8 cellular contexts compared by ENCODE assay signal in the genomic region with DNA sequence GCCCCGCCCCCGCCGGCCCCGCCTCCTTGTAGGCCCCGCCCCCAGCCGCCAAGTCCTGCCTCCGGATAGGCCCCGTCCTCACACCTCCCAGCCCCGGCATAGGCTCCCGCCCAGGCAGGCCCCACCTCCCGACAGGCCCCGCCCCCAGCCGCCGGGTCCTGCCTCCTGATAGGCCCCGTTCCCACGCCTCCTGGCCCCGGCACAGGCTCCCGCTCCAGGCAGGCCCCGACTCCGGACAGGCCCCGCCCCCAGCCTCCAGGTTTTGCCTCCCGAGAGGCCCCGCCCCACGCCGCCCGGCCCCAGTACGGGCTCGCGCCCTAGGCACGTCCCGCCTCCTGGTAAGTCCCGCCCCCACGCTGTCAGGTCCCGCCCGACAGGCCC. TPM values are rescaled to one million over a fixed set of nuclear protein-coding genes. Genes with fewer than 3 reads are reported as not detected.
DNase-seq lines count a peak whose midpoint lies in the region.

No MANE protein-coding gene starts in this region.

- WGBS in neuronal stem cell (ENCODE audit: extremely low coverage in 2 of 2, insufficient read length in 2 of 2, insufficient replicate concordance in 1 of 2), 2 donors: no CpG with 5 or more reads among the region's 35 CpGs

- H3K9me3 ChIP-seq in MG63 (no peaks in the 10 kb centered on the region), neuronal stem cell (replicated peaks in 1 of 2; ENCODE audit: control insufficient read depth in 2 of 2, insufficient read depth in 1 of 2, low read depth in 1 of 2, low read length in 2 of 2) (no peaks in the 10 kb centered on the region), stomach smooth muscle (ENCODE audit: control insufficient read depth in 2 of 2, low read length in 2 of 2) (no peaks in the 10 kb centered on the region)

- H3K4me3 ChIP-seq in MG63 (peak overlapping the region; percentile 74), neuronal stem cell (ENCODE audit: low read length in 2 of 2) (peak overlapping the region in 1 of 2 donors; percentile 67), stomach smooth muscle (ENCODE audit: low read length in 2 of 2) (peak overlapping the region; percentile 86 to 88)

- peaks cover 15% of the 10 kb centered on the region for H3K79me1 ChIP-seq in neuronal stem cell (ENCODE audit: low read depth, low read length)

- H3K4me1 ChIP-seq in neuronal stem cell (ENCODE audit: control insufficient read depth in 2 of 2, insufficient read depth in 1 of 2, low read depth in 1 of 2, low read length in 2 of 2) (peaks cover 23 to 47% of the 10 kb centered on the region in 2 donors), stomach smooth muscle (ENCODE audit: control insufficient read depth, insufficient read depth, low read length) (peaks cover 52% of the 10 kb centered on the region)

- H3K4ac ChIP-seq in neuronal stem cell (ENCODE audit: low read length): no peak overlapping the region

- H3K27me3 ChIP-seq in MG63 (no peaks in the 10 kb centered on the region), neuronal stem cell (ENCODE audit: control insufficient read depth in 3 of 3, insufficient read depth in 3 of 3, low read depth in 1 of 3, low read length in 3 of 3) (no peaks in the 10 kb centered on the region), stomach smooth muscle (ENCODE audit: control insufficient read depth in 1 of 2, insufficient read depth in 2 of 2, low read length in 2 of 2) (no peaks in the 10 kb centered on the region)

- H3K18ac ChIP-seq in neuronal stem cell (ENCODE audit: low read length): no peak overlapping the region

- H2BK120ac ChIP-seq in neuronal stem cell (ENCODE audit: low read depth, low read length): no peak overlapping the region

- H3K36me3 ChIP-seq in MG63 (no peaks in the 10 kb centered on the region; the same call in 1 of the 2 replicates), neuronal stem cell (replicated peaks in 1 of 2; ENCODE audit: control insufficient read depth in 2 of 2, insufficient read depth in 2 of 2, low read length in 2 of 2) (no peaks in the 10 kb centered on the region), stomach smooth muscle (ENCODE audit: control insufficient read depth in 2 of 2, insufficient read depth in 2 of 2, low read length in 2 of 2) (no peaks in the 10 kb centered on the region)

- H2AFZ ChIP-seq in neuronal stem cell (ENCODE audit: low read length): peak overlapping the region; percentile 96

- H3K9ac ChIP-seq in neuronal stem cell (ENCODE audit: low read depth, low read length, poor library complexity): no peak overlapping the region
- no peak overlapping the region for H3K9ac ChIP-seq in stomach smooth muscle (ENCODE audit: low read length in 2 of 2)

- H4K8ac ChIP-seq in neuronal stem cell (ENCODE audit: low read depth, low read length): no peak overlapping the region

- H2BK12ac ChIP-seq in neuronal stem cell (ENCODE audit: low read length): no peak overlapping the region

- DNase-seq in EL (peak; percentile 99), HCEC 1CT (peak; percentile 98), MG63 (peak; percentile 99), SIG-M5 treated with dmso at 0.1 percent for 504 hours (lab: John Stamatoyannopoulos, UW; ENCODE audit: unreplicated experiment) (peak; percentile 95), foreskin melanocyte (peak; percentile 92), neuronal stem cell (ENCODE audit: low spot score) (peak; percentile 99)
- DNase-seq in activated gamma-delta T cell treated with anti-CD3 and anti-CD28 coated beads, Interleukin-2, amount 50 U/mL, for 16 hours (ENCODE audit: low read depth): peak; percentile 89

- no peak overlapping the region for H2BK15ac ChIP-seq in neuronal stem cell (ENCODE audit: low read length)

- no peak overlapping the region for H2BK5ac ChIP-seq in neuronal stem cell (ENCODE audit: low read length)

- peak overlapping the region; percentile 75 for H3K4me2 ChIP-seq in neuronal stem cell (ENCODE audit: insufficient read depth, low read length, poor library complexity, severe bottlenecking)

- H2AK5ac ChIP-seq in neuronal stem cell (ENCODE audit: low read depth, low read length): no peak overlapping the region

- no peak overlapping the region for H3K14ac ChIP-seq in neuronal stem cell (ENCODE audit: low read length)

- no peak overlapping the region for H4K91ac ChIP-seq in neuronal stem cell (ENCODE audit: low read depth, low read length, poor library complexity)

- H3K27ac ChIP-seq in neuronal stem cell (replicated peaks; ENCODE audit: low read length) (no peak overlapping the region), stomach smooth muscle (ENCODE audit: low read length) (peak overlapping the region; percentile 76)

- peak overlapping the region; percentile 85 for H3K23ac ChIP-seq in neuronal stem cell (ENCODE audit: low read depth, low read length, poor library complexity)

RNA-seq across cellular contexts. Expression of a gene that starts 0.2 kb away (rescaled TPM):
- 7.9 and 13.5 TPM in 2 replicates for total RNA-seq in MG63 (2014; rRNA removed; shearing (Covaris generic); ENCODE audit: low replicate concordance)
- polyA plus RNA-seq in neuronal stem cell (2013, experiment 1 of 2): 9.4 TPM
- 10.1 TPM for polyA plus RNA-seq in neuronal stem cell (2013, experiment 2 of 2)

RNA-seq across cellular contexts. Expression of a gene that starts 44.7 kb away (rescaled TPM):
- total RNA-seq in MG63 (2014; rRNA removed; shearing (Covaris generic); ENCODE audit: low replicate concordance): 34.2 and 48.6 TPM in 2 replicates
- polyA plus RNA-seq in neuronal stem cell (2013, experiment 1 of 2): 25.3 TPM
- 24.4 TPM for polyA plus RNA-seq in neuronal stem cell (2013, experiment 2 of 2)
